Comparison of ENCODE assay signal across 8 cellular contexts in the genomic region with DNA sequence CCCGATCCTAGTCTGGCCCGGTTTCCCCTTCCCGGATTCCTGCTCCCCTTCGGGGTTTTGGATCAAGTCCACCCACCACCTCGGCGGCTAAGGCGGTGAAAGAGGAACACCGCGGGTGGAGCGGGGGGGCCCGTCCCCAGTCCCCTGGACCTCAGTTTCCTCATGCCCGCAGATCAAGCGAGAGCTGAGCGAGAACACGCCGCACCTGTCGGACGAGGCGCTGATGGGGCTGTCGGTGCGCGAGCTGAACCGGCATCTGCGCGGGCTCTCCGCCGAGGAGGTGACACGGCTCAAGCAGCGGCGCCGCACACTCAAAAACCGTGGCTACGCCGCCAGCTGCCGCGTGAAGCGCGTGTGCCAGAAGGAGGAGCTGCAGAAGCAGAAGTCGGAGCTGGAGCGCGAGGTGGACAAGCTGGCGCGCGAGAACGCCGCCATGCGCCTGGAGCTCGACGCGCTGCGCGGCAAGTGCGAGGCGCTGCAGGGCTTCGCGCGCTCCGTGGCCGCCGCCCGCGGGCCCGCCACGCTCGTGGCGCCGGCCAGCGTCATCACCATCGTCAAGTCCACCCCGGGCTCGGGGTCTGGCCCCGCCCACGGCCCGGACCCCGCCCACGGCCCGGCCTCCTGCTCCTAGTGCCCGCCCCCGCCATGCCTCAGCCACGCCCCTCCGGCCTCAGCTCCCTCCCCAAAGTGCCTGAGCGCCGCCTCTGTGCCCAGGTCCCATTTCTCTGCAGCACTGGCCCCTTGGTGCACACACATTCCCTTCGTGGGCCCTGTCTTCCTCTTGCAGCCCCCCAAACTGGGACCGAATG. TPM values are rescaled to one million over a fixed set of nuclear protein-coding genes. Genes with fewer than 3 reads are reported as not detected.
A peak's percentile ranks its signal among the peaks of the same experiment; 100 is the strongest.
DNase-seq lines count a peak whose midpoint lies in the region; ATAC-seq and TF ChIP-seq lines count a peak whose summit lies in the region.

No MANE protein-coding gene starts in this region.

- H2AFZ ChIP-seq in trophoblast cell (ENCODE audit: insufficient read depth, low read length, poor library complexity), result peak overlapping the region; percentile 50

- H3K23ac ChIP-seq in trophoblast cell (ENCODE audit: low read length), result no peak overlapping the region

- no peak overlapping the region for H2AK5ac ChIP-seq in trophoblast cell (ENCODE audit: low read length)

- H3K9me3 ChIP-seq in trophoblast cell (ENCODE audit: insufficient read depth, low read depth, low read length) (no peaks in the 10 kb centered on the region), vagina (no peaks in the 10 kb centered on the region)

- no peak overlapping the region for H3K27ac ChIP-seq in foreskin keratinocyte
- H3K27ac ChIP-seq in trophoblast cell (ENCODE audit: low read depth, low read length), result no peak overlapping the region
- H3K27ac ChIP-seq in vagina, result peak overlapping the region; percentile 43

- DNase-seq in ELR (ENCODE audit: low read depth) (peak; percentile 50), MV-4-11 (lab: John Stamatoyannopoulos, UW) (peak; percentile 43), foreskin keratinocyte (peak in 1 of 2 donors; percentile 34), trophoblast cell (peak; percentile 66 to 75), vagina (ENCODE audit: extremely low spot score in 2 of 2) (no peak), NCI-H748 treated with DMSO at 0.1 percent for 48 hours (lab: John Stamatoyannopoulos, UW) (no peak)
- peak; percentile 53 to 63 for DNase-seq in activated T-helper 1 cell treated with anti-CD3 and anti-CD28 coated beads, Interleukin-2, amount 50 U/mL, for 16 hours (ENCODE audit: low read depth in 1 of 2, low spot score in 1 of 2)

- no CpG with 5 or more reads among the region's 85 CpGs for WGBS in trophoblast cell (ENCODE audit: extremely low coverage, insufficient coverage, insufficient read length)

- H3K9ac ChIP-seq in trophoblast cell (ENCODE audit: low read length), result no peak overlapping the region

- H3K4ac ChIP-seq in trophoblast cell (ENCODE audit: low read depth, low read length), result no peak overlapping the region

- peaks cover 3% of the 10 kb centered on the region for H3K79me2 ChIP-seq in trophoblast cell (ENCODE audit: control insufficient read depth, insufficient read depth, low read length, poor library complexity)

- no peak overlapping the region for H2BK120ac ChIP-seq in trophoblast cell (ENCODE audit: insufficient read depth, low read length, poor library complexity)

- H3K27me3 ChIP-seq in foreskin keratinocyte (no peaks in the 10 kb centered on the region), trophoblast cell (ENCODE audit: insufficient read depth, low read length) (no peaks in the 10 kb centered on the region), vagina (no peaks in the 10 kb centered on the region)

- peak; percentile 42 for TF ChIP-seq CTCF in foreskin keratinocyte (conservative IDR thresholded peaks at IDR 0.05)
- no peak for TF ChIP-seq CTCF in vagina (IDR thresholded peaks at IDR 0.05)

- H3K14ac ChIP-seq in trophoblast cell (ENCODE audit: low read length), result no peak overlapping the region

- peak overlapping the region; percentile 55 for H3K4me2 ChIP-seq in trophoblast cell (ENCODE audit: low read length)

- ATAC-seq in foreskin keratinocyte (peak; percentile 47), HG03196 (IDR thresholded peaks at IDR 0.05; ENCODE audit: unreplicated experiment) (no peak)

- H2BK5ac ChIP-seq in trophoblast cell (ENCODE audit: low read depth, low read length, poor library complexity), result no peak overlapping the region

- no peak overlapping the region for H4K91ac ChIP-seq in trophoblast cell (ENCODE audit: low read depth, low read length)

- peak overlapping the region; percentile 38 for H3K18ac ChIP-seq in trophoblast cell (ENCODE audit: low read length)

- TF ChIP-seq POLR2A in vagina (IDR thresholded peaks at IDR 0.05), result no peak

- peak overlapping the region; percentile 3 for H4K8ac ChIP-seq in trophoblast cell (ENCODE audit: low read depth, low read length)

- H2BK12ac ChIP-seq in trophoblast cell (ENCODE audit: low read length), result no peak overlapping the region

- H3K36me3 ChIP-seq in trophoblast cell (ENCODE audit: control insufficient read depth in 1 of 2, insufficient read depth in 2 of 2, low read length in 2 of 2) (peaks cover 7 to 10% of the 10 kb centered on the region in 2 experiments), vagina (no peaks in the 10 kb centered on the region)

- intact Hi-C loops in vagina (cut with DNase I), result no loop called here

- peak overlapping the region; percentile 64 for H3K4me3 ChIP-seq in trophoblast cell (ENCODE audit: low read depth, low read length)
- H3K4me3 ChIP-seq in vagina, result peak overlapping the region; percentile 18 to 21

- H4K12ac ChIP-seq in trophoblast cell (ENCODE audit: low read depth, low read length), result peak overlapping the region; percentile 5

- H3K79me1 ChIP-seq in trophoblast cell (ENCODE audit: low read length), result peaks cover 12% of the 10 kb centered on the region

- peaks cover 16% of the 10 kb centered on the region for H3K4me1 ChIP-seq in foreskin keratinocyte
- peaks cover 21% of the 10 kb centered on the region in 2 experiments for H3K4me1 ChIP-seq in trophoblast cell (ENCODE audit: control insufficient read depth in 1 of 2, insufficient read depth in 2 of 2, low read length in 2 of 2)
- peaks cover 30% of the 10 kb centered on the region for H3K4me1 ChIP-seq in vagina

RNA-seq across cellular contexts. Expression of gene MAFF, which starts 12.7 kb away (rescaled TPM):
- total RNA-seq in foreskin keratinocyte (21.1 and 23.8 TPM in 2 replicates), vagina (90.6 TPM)
- 18.7 and 20.0 TPM in 2 replicates for polyA plus RNA-seq in foreskin keratinocyte
- polyA plus RNA-seq in trophoblast cell (2013), result 36.7 and 39.8 TPM in 2 replicates

RNA-seq across cellular contexts. Expression of gene PLA2G6, which starts 32.8 kb away (rescaled TPM):
- 3.4 and 4.6 TPM in 2 replicates for total RNA-seq in foreskin keratinocyte
- 2.4 and 2.5 TPM in 2 replicates for polyA plus RNA-seq in foreskin keratinocyte
- 5.6 and 7.2 TPM in 2 replicates for polyA plus RNA-seq in trophoblast cell (2013)
- 35.8 TPM for total RNA-seq in vagina

RNA-seq across cellular contexts. Expression of gene TMEM184B, which starts 58.4 kb away (rescaled TPM):
- total RNA-seq in foreskin keratinocyte (54.0 and 55.7 TPM in 2 replicates), vagina (50.8 TPM)
- 37.1 and 43.9 TPM in 2 replicates for polyA plus RNA-seq in foreskin keratinocyte
- 88.3 and 94.8 TPM in 2 replicates for polyA plus RNA-seq in trophoblast cell (2013)

Comparison
In these comparisons a context has a peak if more than half of its experiments do, and no peak if none do; other contexts are left out.
1. DNase-seq: peak in ELR (single experiment), MV-4-11 (single experiment), activated T-helper 1 cell treated with anti-CD3 and anti-CD28 coated beads, Interleukin-2, amount 50 U/mL, for 16 hours (2 of 2) and trophoblast cell (2 of 2); none in vagina (0 of 2) and NCI-H748 treated with DMSO at 0.1 percent for 48 hours (single experiment).